In genomic region chr4:173274744-173275143, GRCh38 we compare ENCODE assay signal across 23 cellular contexts. TPM values are rescaled to one million over a fixed set of nuclear protein-coding genes. Genes with fewer than 3 reads are reported as not detected.
DNase-seq lines count a peak whose midpoint lies in the region; ATAC-seq, FAIRE-seq and TF ChIP-seq lines count a peak whose summit lies in the region.
"Had no signal": no experiment of that assay in that cellular context is flagged by ENCODE, and none has a peak within 500 bp of the region (broad histone marks: within the 10 kb centered on the region; RNA-seq: fewer than 3 reads in every experiment).

No MANE protein-coding gene starts in this region.

- in situ Hi-C loops in K562 (cut with MboI), result no loop called here

- H3K36me3 ChIP-seq in K562 (ENCODE audit: control insufficient read depth, insufficient read depth, low read length), result no peaks in the 10 kb centered on the region
- H3K36me3 ChIP-seq: BE2C had no signal

- intact Hi-C loops in K562 (cut with micrococcal nuclease), result no loop called here

- peak overlapping the region; percentile 66 for H3K4me2 ChIP-seq in K562 (ENCODE audit: insufficient read depth, low read length)
- H3K4me2 ChIP-seq: A549; BLaER1 treated with 17β-estradiol and CSF1 and Interleukin-3, amounts not matched to agents 10 nM and 100 nM had no signal

- no peaks in the 10 kb centered on the region for H3K9me1 ChIP-seq in K562 (ENCODE audit: control insufficient read depth, insufficient read depth, low read length)

- peaks cover 0 to 14% of the 10 kb centered on the region in 2 experiments; a peak in 4 of 5 replicates for H3K4me1 ChIP-seq in K562 (replicated peaks in 1 of 2; ENCODE audit: control insufficient read depth in 2 of 2, insufficient read depth in 2 of 2, low read length in 2 of 2)
- H3K4me1 ChIP-seq: A549 had no signal

- 31% methylated on average over 4 of the region's 4 CpGs for whole genome bisulfite sequencing in K562 (ENCODE audit: insufficient coverage, low coverage, missing lambda C conversion rate)

- TF ChIP-seq POLR2A in GM12892 (IDR thresholded peaks at IDR 0.05; ENCODE audit: low read depth, low read length) (no peak), K562 (conservative IDR thresholded peaks at IDR 0.05) (no peak)

- FAIRE-seq in GM12892 (lab: Jason Lieb, UNC), result peak; percentile 9
- FAIRE-seq in K562 (lab: Jason Lieb, UNC), result no peak
- FAIRE-seq: A549, D721Med, GM12891 had no signal

- CTCF ChIA-PET in K562 (lab: Yijun Ruan, JAX; ENCODE audit: low intra/inter-chr PET ratio), result no interaction called here

- H3K27me3 ChIP-seq in K562 (ENCODE audit: control insufficient read depth in 2 of 2, insufficient read depth in 2 of 2, low read length in 2 of 2), result no peaks in the 10 kb centered on the region
- H3K27me3 ChIP-seq: BE2C; BLaER1 treated with 17β-estradiol and CSF1 and Interleukin-3, amounts not matched to agents 10 nM and 100 nM had no signal

- no TSS peak for BruUV-seq in K562 (replicated peaks; lab: Mats Ljungman, UMichigan)

- H3K4me3 ChIP-seq in K562, result no peak overlapping the region
- H3K4me3 ChIP-seq: A549; BLaER1 treated with 17β-estradiol and CSF1 and Interleukin-3, amounts not matched to agents 10 nM and 100 nM; GM23248 had no signal

- H2AFZ ChIP-seq in K562 (ENCODE audit: low read depth, low read length), result peak overlapping the region; percentile 46; the same call in 1 of the 2 replicates
- H2AFZ ChIP-seq: GM23248 had no signal

- TF ChIP-seq RAD21 in K562 (CRISPR knock-in tag; conservative IDR thresholded peaks at IDR 0.05 in 1 of 2, IDR thresholded peaks at IDR 0.05 in 1 of 2), result no peak

- no peak for TF ChIP-seq EP300 in K562 (IDR thresholded peaks at IDR 0.05; ENCODE audit: low read length)

- H3K79me2 ChIP-seq in K562 (ENCODE audit: control insufficient read depth, insufficient read depth, low read length), result peaks cover 51% of the 10 kb centered on the region

- no peak for DNase-seq in GM12892 (ENCODE audit: insufficient read length)
- peak in 1 of 4 experiments; percentile 25 for DNase-seq in K562 (ENCODE audit: extremely low read depth in 1 of 4, low spot score in 3 of 4)
- DNase-seq in cerebellum (ENCODE audit: low spot score), result peak; percentile 29
- DNase-seq in NCI-H1417 (lab: John Stamatoyannopoulos, UW), result no peak
- no peak for DNase-seq in globus pallidus (ENCODE audit: low spot score)
- DNase-seq: 8988T; ACHN; AML-193; BE2C; CD4-positive, alpha-beta T cell; CD8-positive, alpha-beta memory T cell; DMS 273 treated with DMSO at 0.1 percent for 48 hours; DMS79; EL; GF-D8; GM23248; H9 had no signal

- POLR2A ChIA-PET in K562 (lab: Yijun Ruan, JAX), result interaction anchor here (0.7 to 0.8 kb wide), 2 partner anchors 127 to 251 kb away, joined by 3 to 4 read pairs; no protein-coding TSS in a partner anchor

- peak overlapping the region; percentile 11; the same call in 1 of the 3 replicates for H3K27ac ChIP-seq in K562 (ENCODE audit: extremely low read depth, low read depth, low read length)
- H3K27ac ChIP-seq: A549; BLaER1 treated with 17β-estradiol and CSF1 and Interleukin-3, amounts not matched to agents 10 nM and 100 nM; GM23248 had no signal

- H3K9me3 ChIP-seq in K562 (replicated peaks; ENCODE audit: control insufficient read depth, insufficient read depth, low read depth, low read length), result no peaks in the 10 kb centered on the region
- H3K9me3 ChIP-seq: A549, BE2C had no signal

- ATAC-seq in K562 (peak; percentile 76), GM21619 (IDR thresholded peaks at IDR 0.05; ENCODE audit: unreplicated experiment) (no peak)
- ATAC-seq: A549, HCT116 had no signal

- no peak for TF ChIP-seq CTCF in K562 (IDR thresholded peaks at IDR 0.05 in 2 of 3, conservative IDR thresholded peaks at IDR 0.05 in 1 of 3; ENCODE audit: insufficient read depth in 2 of 3, low read depth in 1 of 3, low read length in 3 of 3)

- H4K20me1 ChIP-seq in K562 (replicated peaks; ENCODE audit: control insufficient read depth, insufficient read depth, low read length), result 0 out of 2 replicates have a peak, but pooled peaks cover 3% of the 10 kb centered on the region

- no peak overlapping the region for H3K9ac ChIP-seq in K562 (ENCODE audit: insufficient read depth in 1 of 2, low read depth in 2 of 2, low read length in 2 of 2)
- H3K9ac ChIP-seq: BLaER1 treated with 17β-estradiol and CSF1 and Interleukin-3, amounts not matched to agents 10 nM and 100 nM; GM23248 had no signal

TF ChIP-seq in K562, 482 proteins besides CTCF, POLR2A, EP300 and RAD21 (continues in another document):
- TF ChIP-seq SIN3B (IDR thresholded peaks at IDR 0.05; ENCODE audit: low read depth) (no peak), RHOXF2B (CRISPR knock-in tag; conservative IDR thresholded peaks at IDR 0.05) (no peak), LARP7 (IDR thresholded peaks at IDR 0.05) (no peak), FOSL1 (tag; conservative IDR thresholded peaks at IDR 0.05) (no peak), STAT6 (CRISPR knock-in tag; IDR thresholded peaks at IDR 0.05) (no peak), BRD4 (IDR thresholded peaks at IDR 0.05) (no peak), TAL1 (IDR thresholded peaks at IDR 0.05) (no peak), AFF1 (IDR thresholded peaks at IDR 0.05; ENCODE audit: low read depth in 1 of 2, partially characterized antibody in 2 of 2) (no peak), PHB2 (IDR thresholded peaks at IDR 0.05; ENCODE audit: low read depth) (no peak)

RNA-seq across cellular contexts. Expression of gene HMGB2, which starts 59.4 kb away (rescaled TPM):
- 416 TPM for polyA plus RNA-seq in GM12892 (2012; ENCODE audit: missing spikeins)
- total RNA-seq in K562 (2011; cell fraction: chromatin; rRNA removed; ENCODE audit: low replicate concordance), result 56.7 and 220 TPM in 2 replicates
- 58.0 and 74.9 TPM in 2 replicates for total RNA-seq in K562 (2011; cell fraction: nucleolus; rRNA removed)
- total RNA-seq in K562 (2011; cell fraction: nucleoplasm; rRNA removed), result 99.8 and 119 TPM in 2 replicates
- total RNA-seq in K562 (2014; rRNA removed), result 443 and 555 TPM in 2 replicates
- total RNA-seq in K562 (2014; rRNA removed; fragmentation: Illumina TruSeq; extraction: Trizol), result 683 and 814 TPM in 2 replicates
- total RNA-seq in K562 (2015; rRNA removed; fragmentation: Illumina TruSeq; extraction: Trizol), result 521 and 540 TPM in 2 replicates
- 283 and 309 TPM in 2 replicates for total RNA-seq in K562 (2021)
- polyA plus RNA-seq in K562 (2011; rRNA removed), result 436 and 626 TPM in 2 replicates
- polyA plus RNA-seq in K562 (2011; cell fraction: cytosol; rRNA removed), result 63.6 and 149 TPM in 2 replicates
- 85.9 and 178 TPM in 2 replicates for polyA plus RNA-seq in K562 (2011; cell fraction: nucleus; rRNA removed)
- polyA plus RNA-seq in K562 (2012), result 459 and 564 TPM in 2 replicates
- 656 and 724 TPM in 2 replicates for polyA plus RNA-seq in K562 (2014; fragmentation: Illumina TruSeq; extraction: Trizol)
- 100 to 1,000 TPM; 596 to 814 TPM for polyA plus RNA-seq in K562 (2014; fragmentation: Nextera tagmentation; extraction: Ambion mirVana)
- 678 and 822 TPM in 2 replicates for polyA plus RNA-seq in K562 (2014; rRNA removed)
- polyA minus RNA-seq in K562 (2011; rRNA and poly(A)+ RNA removed), result 292 and 352 TPM in 2 replicates
- 101 and 105 TPM in 2 replicates for polyA minus RNA-seq in K562 (2011; cell fraction: cytosol; rRNA and poly(A)+ RNA removed)
- 42.4 and 123 TPM in 2 replicates for polyA minus RNA-seq in K562 (2011; cell fraction: nucleus; rRNA and poly(A)+ RNA removed)
- total RNA-seq in cerebellum, result 54.9 TPM
